ENCODE assay signal across 31 cellular contexts in genomic region chr5:173577817-173578216, GRCh38. TPM values are rescaled to one million over a fixed set of nuclear protein-coding genes. Genes with fewer than 3 reads are reported as not detected.
DNase-seq lines count a peak whose midpoint lies in the region; ATAC-seq and TF ChIP-seq lines count a peak whose summit lies in the region.
"Had no signal": no experiment of that assay in that cellular context is flagged by ENCODE, and none has a peak within 500 bp of the region (broad histone marks: within the 10 kb centered on the region; RNA-seq: fewer than 3 reads in every experiment).

No MANE protein-coding gene starts in this region.

- H3K9me3 Mint-ChIP-seq in activated naive CD8-positive, alpha-beta T cell treated with anti-CD3 and anti-CD28 coated beads, Interleukin-2, amount 50 U/mL, for 24 hours = peaks cover 18% of the 10 kb centered on the region

- H3K36me3 ChIP-seq in spleen = no peaks in the 10 kb centered on the region
- H3K36me3 ChIP-seq: BE2C had no signal

- no peak for TF ChIP-seq CTCF in spleen (IDR thresholded peaks at IDR 0.05 in 8 of 11, conservative IDR thresholded peaks at IDR 0.05 in 3 of 11)

- peaks cover 0 to 7% (median 5%) of the 10 kb centered on the region in 6 donors for H3K4me1 ChIP-seq in spleen
- H3K4me1 ChIP-seq: BE2C had no signal

- no peak overlapping the region for H3K4me3 ChIP-seq in spleen
- H3K4me3 ChIP-seq: A549; BLaER1; BLaER1 treated with 17β-estradiol and CSF1 and Interleukin-3, amounts not matched to agents 10 nM and 100 nM had no signal

- intact Hi-C loops in spleen (cut with DNase I; ENCODE audit: low total_unique reads) = no loop called here

- H3K36me3 Mint-ChIP-seq in activated naive CD8-positive, alpha-beta T cell treated with anti-CD3 and anti-CD28 coated beads, Interleukin-2, amount 50 U/mL, for 24 hours (ENCODE audit: low read depth) = peaks cover 3% of the 10 kb centered on the region
- H3K36me3 Mint-ChIP-seq: CD14-positive monocyte; CD4-positive, CD25-positive, alpha-beta regulatory T cell had no signal

- H3K9me3 ChIP-seq in spleen = peaks cover 0 to 22% (median 16%) of the 10 kb centered on the region in 8 donors
- H3K9me3 ChIP-seq: BE2C had no signal

- ATAC-seq in activated naive CD8-positive, alpha-beta T cell treated with anti-CD3 and anti-CD28 coated beads, Interleukin-2, amount 50 U/mL, for 24 hours = no peak
- ATAC-seq in GM19467 (IDR thresholded peaks at IDR 0.05; ENCODE audit: unreplicated experiment) = no peak
- ATAC-seq: A549; CD8-positive, alpha-beta T cell had no signal

- peaks cover 3% of the 10 kb centered on the region for H3K4me1 Mint-ChIP-seq in activated naive CD8-positive, alpha-beta T cell treated with anti-CD3 and anti-CD28 coated beads, Interleukin-2, amount 50 U/mL, for 24 hours

- H3K4me3 Mint-ChIP-seq in activated naive CD8-positive, alpha-beta T cell treated with anti-CD3 and anti-CD28 coated beads, Interleukin-2, amount 50 U/mL, for 24 hours = no peak overlapping the region
- H3K4me3 Mint-ChIP-seq: B cell; CD14-positive monocyte; CD4-positive, alpha-beta memory T cell; CD4-positive, alpha-beta T cell; CD4-positive, CD25-positive, alpha-beta regulatory T cell; CD8-positive, alpha-beta memory T cell; CD8-positive, alpha-beta T cell had no signal

- peaks cover 0 to 15% (median 2%) of the 10 kb centered on the region in 7 donors for H3K27me3 ChIP-seq in spleen (replicated peaks in 1 of 7)
- H3K27me3 ChIP-seq: BLaER1; BLaER1 treated with 17β-estradiol and CSF1 and Interleukin-3, amounts not matched to agents 10 nM and 100 nM had no signal

- TF ChIP-seq POLR2A in spleen (IDR thresholded peaks at IDR 0.05) = no peak

- DNase-seq in mesenteric fat pad (ENCODE audit: low spot score) (peak; percentile 45), spleen (peak; percentile 58)
- no peak for DNase-seq in activated naive CD8-positive, alpha-beta T cell treated with anti-CD3 and anti-CD28 coated beads, Interleukin-2, amount 50 U/mL, for 24 hours
- DNase-seq: 8988T; ACHN; AML-193; BE2C; C1 segment of cervical spinal cord; Caco-2; Calu3; CD4-positive, alpha-beta memory T cell; CD4-positive, alpha-beta T cell; CD4-positive, CD25-positive, alpha-beta regulatory T cell; CD8-positive, alpha-beta memory T cell; CD8-positive, alpha-beta T cell; COR-L47; DMS 273 treated with DMSO at 0.1 percent for 48 hours; DMS153; DMS53; DMS79; DMS79 treated with DMSO at 0.1 percent for 48 hours; DND-41; EL had no signal

- no peak overlapping the region for H3K27ac Mint-ChIP-seq in activated naive CD8-positive, alpha-beta T cell treated with anti-CD3 and anti-CD28 coated beads, Interleukin-2, amount 50 U/mL, for 24 hours
- H3K27ac Mint-ChIP-seq: B cell; CD14-positive monocyte; CD4-positive, alpha-beta memory T cell; CD4-positive, alpha-beta T cell; CD4-positive, CD25-positive, alpha-beta regulatory T cell; CD8-positive, alpha-beta memory T cell; CD8-positive, alpha-beta T cell had no signal

- WGBS in spleen, 5 donors = 76 to 96% (median 84%) methylated on average over 4 to 5 of the region's 5 CpGs

- H3K27ac ChIP-seq in spleen = no peak overlapping the region
- H3K27ac ChIP-seq: 22Rv1; A549; BLaER1; BLaER1 treated with 17β-estradiol and CSF1 and Interleukin-3, amounts not matched to agents 10 nM and 100 nM; C4-2B had no signal

- peaks cover 13% of the 10 kb centered on the region for H3K27me3 Mint-ChIP-seq in activated naive CD8-positive, alpha-beta T cell treated with anti-CD3 and anti-CD28 coated beads, Interleukin-2, amount 50 U/mL, for 24 hours

RNA-seq across cellular contexts. Expression of gene BOD1, which starts 38.6 kb away (rescaled TPM):
- 47.2 TPM for total RNA-seq in mesenteric fat pad
- total RNA-seq in spleen = 10 to 100 TPM; 28.1 to 40.5 (median 32.1) TPM
- polyA plus RNA-seq in spleen = 10 to 100 TPM; 28.5 to 35.9 (median 28.5) TPM
